ENCODE assay signal across 19 cellular contexts in genomic region chr1:213892471-213892870, GRCh38.
DNase-seq lines count a peak whose midpoint lies in the region; ATAC-seq and TF ChIP-seq lines count a peak whose summit lies in the region.
"Had no signal": no experiment of that assay in that cellular context is flagged by ENCODE, and none has a peak within 500 bp of the region (broad histone marks: within the 10 kb centered on the region; RNA-seq: fewer than 3 reads in every experiment).

No MANE protein-coding gene starts in this region.

- H3K4me2 ChIP-seq in neural progenitor cell = peak overlapping the region; percentile 14

- H3K9ac ChIP-seq in neural progenitor cell = no peak overlapping the region
- H3K9ac ChIP-seq: GM23248 had no signal

- no peaks in the 10 kb centered on the region for H3K27me3 ChIP-seq in heart left ventricle
- no peaks in the 10 kb centered on the region for H3K27me3 ChIP-seq in heart right ventricle
- no peaks in the 10 kb centered on the region for H3K27me3 ChIP-seq in neural progenitor cell
- H3K27me3 ChIP-seq: BE2C had no signal

- no peaks in the 10 kb centered on the region for H3K9me3 Mint-ChIP-seq in neural progenitor cell
- no peaks in the 10 kb centered on the region for H3K9me3 Mint-ChIP-seq in activated T-cell treated with anti-CD3 and anti-CD28 coated beads, Interleukin-2, amount 50 U/mL, for 24 hours

- peaks cover 6% of the 10 kb centered on the region for H3K4me1 Mint-ChIP-seq in neural progenitor cell
- H3K4me1 Mint-ChIP-seq in activated T-cell treated with anti-CD3 and anti-CD28 coated beads, Interleukin-2, amount 50 U/mL, for 24 hours (ENCODE audit: low read depth) = no peaks in the 10 kb centered on the region
- H3K4me1 Mint-ChIP-seq: CD4-positive, CD25-positive, alpha-beta regulatory T cell; CD8-positive, alpha-beta memory T cell had no signal

- no peaks in the 10 kb centered on the region for H3K79me2 ChIP-seq in neural progenitor cell (ENCODE audit: low read depth)

- 41 to 58% (median 52%) methylated on average over 2 of the region's 2 CpGs for WGBS in heart left ventricle, 4 donors
- WGBS in heart right ventricle, 2 donors = 44 to 62% methylated on average over 2 of the region's 2 CpGs

- no peaks in the 10 kb centered on the region for H3F3A ChIP-seq in neural progenitor cell (ENCODE audit: low read depth)

- no peaks in the 10 kb centered on the region for H3K36me3 Mint-ChIP-seq in neural progenitor cell
- H3K36me3 Mint-ChIP-seq in activated T-cell treated with anti-CD3 and anti-CD28 coated beads, Interleukin-2, amount 50 U/mL, for 24 hours (ENCODE audit: low read depth) = no peaks in the 10 kb centered on the region
- H3K36me3 Mint-ChIP-seq: CD4-positive, CD25-positive, alpha-beta regulatory T cell; CD8-positive, alpha-beta memory T cell had no signal

- H2AFZ ChIP-seq in neural progenitor cell (replicated peaks) = peak overlapping the region; percentile 13
- H2AFZ ChIP-seq: GM23248 had no signal

- no peaks in the 10 kb centered on the region for H3K36me3 ChIP-seq in heart left ventricle
- H3K36me3 ChIP-seq in heart right ventricle = no peaks in the 10 kb centered on the region
- H3K36me3 ChIP-seq in neural progenitor cell = no peaks in the 10 kb centered on the region
- H3K36me3 ChIP-seq: BE2C, HAP-1 had no signal

- H4K20me1 ChIP-seq in neural progenitor cell (ENCODE audit: low read depth) = no peaks in the 10 kb centered on the region

- H3K4me1 ChIP-seq in heart left ventricle = peaks cover 0 to 6% (median 0%) of the 10 kb centered on the region in 12 donors
- H3K4me1 ChIP-seq in heart right ventricle = peaks cover 0 to 11% (median 0%) of the 10 kb centered on the region in 9 donors
- H3K4me1 ChIP-seq in neural progenitor cell = peaks cover 7% of the 10 kb centered on the region
- H3K4me1 ChIP-seq: HAP-1 had no signal

- TF ChIP-seq CTCF in heart left ventricle (IDR thresholded peaks at IDR 0.05) (no peak), heart right ventricle (IDR thresholded peaks at IDR 0.05) (no peak), neural progenitor cell (IDR thresholded peaks at IDR 0.05) (no peak)

- H3K9me3 ChIP-seq in heart left ventricle (no peaks in the 10 kb centered on the region), heart right ventricle (no peaks in the 10 kb centered on the region), neural progenitor cell (ENCODE audit: low read depth) (no peaks in the 10 kb centered on the region)
- H3K9me3 ChIP-seq: BE2C, HAP-1 had no signal

- H3K27me3 Mint-ChIP-seq in neural progenitor cell (ENCODE audit: insufficient read depth, low read depth) = peaks cover 4% of the 10 kb centered on the region
- H3K27me3 Mint-ChIP-seq in activated T-cell treated with anti-CD3 and anti-CD28 coated beads, Interleukin-2, amount 50 U/mL, for 24 hours = no peaks in the 10 kb centered on the region
- H3K27me3 Mint-ChIP-seq: CD4-positive, CD25-positive, alpha-beta regulatory T cell had no signal

- ATAC-seq in heart left ventricle (peak; percentile 72 to 88 (median 82)), heart right ventricle (peak in 7 of 8 donors; percentile 49 to 95 (median 71)), GM21360 (IDR thresholded peaks at IDR 0.05; ENCODE audit: unreplicated experiment) (no peak)
- ATAC-seq: HepG2 had no signal

- DNase-seq in heart left ventricle (no peak), cardiac septum (ENCODE audit: low spot score) (no peak), heart right ventricle (no peak), neural progenitor cell (ENCODE audit: low spot score) (no peak), NCI-H1417 treated with DMSO at 0.1 percent for 48 hours (lab: John Stamatoyannopoulos, UW) (no peak)
- no peak for DNase-seq in activated T-cell treated with anti-CD3 and anti-CD28 coated beads, Interleukin-2, amount 50 U/mL, for 24 hours
- DNase-seq: ACHN; BE2C; C1 segment of cervical spinal cord; CD4-positive, CD25-positive, alpha-beta regulatory T cell; CD8-positive, alpha-beta memory T cell; COR-L47; DMS 273 treated with DMSO at 0.1 percent for 48 hours; DMS53; DND-41; GM23248 had no signal

- intact Hi-C loops in heart left ventricle (cut with DNase I) = no loop called here
- intact Hi-C loops in cardiac septum (cut with DNase I) = no loop called here
- intact Hi-C loops in heart right ventricle (cut with DNase I) = no loop called here

- H3K27ac Mint-ChIP-seq in neural progenitor cell = no peak overlapping the region
- H3K27ac Mint-ChIP-seq in activated T-cell treated with anti-CD3 and anti-CD28 coated beads, Interleukin-2, amount 50 U/mL, for 24 hours = no peak overlapping the region
- H3K27ac Mint-ChIP-seq: CD4-positive, CD25-positive, alpha-beta regulatory T cell; CD8-positive, alpha-beta memory T cell had no signal

- no peak for TF ChIP-seq POLR2A in heart left ventricle (IDR thresholded peaks at IDR 0.05)

- H3K27ac ChIP-seq in heart left ventricle = peak overlapping the region in 3 of 12 donors; percentile 19 to 33 (median 22)
- peak overlapping the region in 3 of 10 donors; percentile 10 to 30 (median 23) for H3K27ac ChIP-seq in heart right ventricle
- H3K27ac ChIP-seq in neural progenitor cell = no peak overlapping the region
- H3K27ac ChIP-seq: GM23248 had no signal

- no peak overlapping the region for H3K4me3 Mint-ChIP-seq in neural progenitor cell
- no peak overlapping the region for H3K4me3 Mint-ChIP-seq in activated T-cell treated with anti-CD3 and anti-CD28 coated beads, Interleukin-2, amount 50 U/mL, for 24 hours
- H3K4me3 Mint-ChIP-seq: CD4-positive, CD25-positive, alpha-beta regulatory T cell; CD8-positive, alpha-beta memory T cell had no signal

- H3K4me3 ChIP-seq in heart left ventricle (no peak overlapping the region), heart right ventricle (no peak overlapping the region), neural progenitor cell (no peak overlapping the region)
- H3K4me3 ChIP-seq: GM23248, HAP-1 had no signal
